ENCODE assay signal across 20 cellular contexts in genomic region chr2:38352336-38352735, GRCh38. TPM values are rescaled to one million over a fixed set of nuclear protein-coding genes. Genes with fewer than 3 reads are reported as not detected.
A peak's percentile ranks its signal among the peaks of the same experiment; 100 is the strongest.
DNase-seq lines count a peak whose midpoint lies in the region; ATAC-seq and TF ChIP-seq lines count a peak whose summit lies in the region.
"Had no signal": no experiment of that assay in that cellular context is flagged by ENCODE, and none has a peak within 500 bp of the region (broad histone marks: within the 10 kb centered on the region; RNA-seq: fewer than 3 reads in every experiment).

No MANE protein-coding gene starts in this region.

- no peaks in the 10 kb centered on the region for H3K9me2 ChIP-seq in OCI-LY7 (ENCODE audit: insufficient read depth, low read length)

- peaks cover 7% of the 10 kb centered on the region for H3K9me3 Mint-ChIP-seq in activated CD4-positive, alpha-beta T cell treated with anti-CD3 and anti-CD28 coated beads, Interleukin-2, amount 10 ng/mL, durations not matched to agents 7 days and 5 days

- peaks cover 11% of the 10 kb centered on the region for H3K4me1 ChIP-seq in OCI-LY7 (ENCODE audit: insufficient read depth, low read length, poor library complexity, severe bottlenecking)
- peaks cover 6% of the 10 kb centered on the region for H3K4me1 ChIP-seq in rectal smooth muscle tissue (ENCODE audit: control insufficient read depth, insufficient read depth, low read length)

- TF ChIP-seq CTCF in OCI-LY7 (conservative IDR thresholded peaks at IDR 0.05; ENCODE audit: low read length): no peak

- no peak overlapping the region for H3K27ac ChIP-seq in OCI-LY7 (ENCODE audit: low read depth, low read length, poor library complexity, severe bottlenecking)
- H3K27ac ChIP-seq in rectal smooth muscle tissue (ENCODE audit: low read depth, low read length): peak overlapping the region; percentile 19
- H3K27ac ChIP-seq: 22Rv1, C4-2B had no signal

- no peak overlapping the region for H3K9ac ChIP-seq in rectal smooth muscle tissue (ENCODE audit: low read length)

- H3K4me2 ChIP-seq in OCI-LY7 (ENCODE audit: low read length): no peak overlapping the region

- BruUV-seq in OCI-LY7 (replicated peaks; lab: Mats Ljungman, UMichigan): no TSS peak

- H3K36me3 ChIP-seq in OCI-LY7 (ENCODE audit: insufficient read depth, low read length): peaks cover 86% of the 10 kb centered on the region
- H3K36me3 ChIP-seq in rectal smooth muscle tissue (ENCODE audit: control insufficient read depth, insufficient read depth, low read length): no peaks in the 10 kb centered on the region

- CTCF ChIA-PET in activated CD4-positive, alpha-beta T cell treated with anti-CD3 and anti-CD28 coated beads, Interleukin-2, amount 10 ng/mL, durations not matched to agents 7 days and 5 days (lab: Charles Lee): interaction anchor here (0.8 to 1.4 kb wide), 2 partner anchors 24 to 36 kb away, joined by 3 to 5 read pairs; no protein-coding TSS in a partner anchor
- CTCF ChIA-PET in OCI-LY7 (lab: Charles Lee; ENCODE audit: unreplicated experiment): no interaction called here

- H3K4me1 Mint-ChIP-seq in activated CD4-positive, alpha-beta T cell treated with anti-CD3 and anti-CD28 coated beads, Interleukin-2, amount 10 ng/mL, durations not matched to agents 7 days and 5 days: peaks cover 22% of the 10 kb centered on the region

- H3K27ac Mint-ChIP-seq in activated CD4-positive, alpha-beta T cell treated with anti-CD3 and anti-CD28 coated beads, Interleukin-2, amount 10 ng/mL, durations not matched to agents 7 days and 5 days: peak overlapping the region; percentile 63

- H3K36me3 Mint-ChIP-seq in activated CD4-positive, alpha-beta T cell treated with anti-CD3 and anti-CD28 coated beads, Interleukin-2, amount 10 ng/mL, durations not matched to agents 7 days and 5 days (ENCODE audit: low read depth): peaks cover 26% of the 10 kb centered on the region

- H3K79me2 ChIP-seq in OCI-LY7 (ENCODE audit: insufficient read depth, low read depth, low read length): peaks cover 93% of the 10 kb centered on the region

- no peaks in the 10 kb centered on the region; the same call in 1 of the 2 replicates for H3K9me3 ChIP-seq in OCI-LY7 (ENCODE audit: low read length)

- H4K20me1 ChIP-seq in OCI-LY7 (ENCODE audit: insufficient read depth, low read length): no peaks in the 10 kb centered on the region

- no peak for DNase-seq in activated CD4-positive, alpha-beta T cell treated with anti-CD3 and anti-CD28 coated beads, Interleukin-2, amount 10 ng/mL, durations not matched to agents 7 days and 5 days
- DNase-seq in activated CD4-positive, alpha-beta T cell treated with anti-CD3 and anti-CD28 coated beads, Interleukin-2, amount 50 U/mL, for 48 hours: no peak
- DNase-seq in OCI-LY7 (ENCODE audit: low spot score): peak; percentile 12
- peak; percentile 11 for DNase-seq in iPS-NIHi11 (ENCODE audit: low spot score)
- no peak for DNase-seq in NOMO-1 treated with DMSO at 0.1 percent for 48 hours (lab: John Stamatoyannopoulos, UW; ENCODE audit: unreplicated experiment)
- no peak for DNase-seq in NCI-H1092 treated with DMSO at 0.1 percent for 48 hours (lab: John Stamatoyannopoulos, UW)
- DNase-seq: AML-193, DMS79 treated with DMSO at 0.1 percent for 48 hours, HCEC 1CT, NCI-H1105 treated with DMSO at 0.1 percent for 48 hours, NCI-H1694, NCI-H524, NCI-H82, PC-3, RPMI8226, SIG-M5 had no signal

- no peak overlapping the region for H2AFZ ChIP-seq in OCI-LY7 (ENCODE audit: low read length)

- POLR2A ChIA-PET in activated CD4-positive, alpha-beta T cell treated with anti-CD3 and anti-CD28 coated beads, Interleukin-2, amount 10 ng/mL, durations not matched to agents 7 days and 5 days (lab: Charles Lee): no interaction called here
- POLR2A ChIA-PET in OCI-LY7 (lab: Charles Lee): interaction anchor here (1.3 to 1.8 kb wide), 2 partner anchors 9 kb away, joined by 7 to 12 read pairs; no protein-coding TSS in a partner anchor

- no peaks in the 10 kb centered on the region for H3K27me3 ChIP-seq in rectal smooth muscle tissue (ENCODE audit: control insufficient read depth, insufficient read depth, low read length)

- H3K4me3 Mint-ChIP-seq in activated CD4-positive, alpha-beta T cell treated with anti-CD3 and anti-CD28 coated beads, Interleukin-2, amount 10 ng/mL, durations not matched to agents 7 days and 5 days: no peak overlapping the region

- intact Hi-C loops in OCI-LY7 (cut with micrococcal nuclease; ENCODE audit: unreplicated experiment): no loop called here

- no peaks in the 10 kb centered on the region for H3K27me3 Mint-ChIP-seq in activated CD4-positive, alpha-beta T cell treated with anti-CD3 and anti-CD28 coated beads, Interleukin-2, amount 10 ng/mL, durations not matched to agents 7 days and 5 days

- no peak for ATAC-seq in HG02970 (IDR thresholded peaks at IDR 0.05; ENCODE audit: low FRiP score, unreplicated experiment)
- ATAC-seq: PC-3 had no signal

- H3K4me3 ChIP-seq in OCI-LY7 (ENCODE audit: low read depth, low read length, poor library complexity, severe bottlenecking) (no peak overlapping the region), rectal smooth muscle tissue (ENCODE audit: low read length) (no peak overlapping the region)

RNA-seq across cellular contexts. Expression of gene ATL2, which starts 24.7 kb away (rescaled TPM):
- 10 to 100 TPM; 46.0 to 59.2 TPM for total RNA-seq in activated CD4-positive, alpha-beta T cell treated with anti-CD3 and anti-CD28 coated beads, Interleukin-2, amount 10 ng/mL, durations not matched to agents 7 days and 5 days
- 142 and 166 TPM in 2 replicates for total RNA-seq in OCI-LY7 (2014; rRNA removed; shearing (Covaris generic))
- total RNA-seq in OCI-LY7 (2022): 135 and 148 TPM in 2 replicates

Comparison
In these comparisons a context has a peak if more than half of its experiments do, and no peak if none do; other contexts are left out.
1. DNase-seq: peak in OCI-LY7 (single experiment) and iPS-NIHi11 (single experiment); none in activated CD4-positive, alpha-beta T cell treated with anti-CD3 and anti-CD28 coated beads, Interleukin-2, amount 10 ng/mL, durations not matched to agents 7 days and 5 days (single experiment), activated CD4-positive, alpha-beta T cell treated with anti-CD3 and anti-CD28 coated beads, Interleukin-2, amount 50 U/mL, for 48 hours (0 of 2), NOMO-1 treated with DMSO at 0.1 percent for 48 hours (single experiment) and NCI-H1092 treated with DMSO at 0.1 percent for 48 hours (single experiment).